2 cellular contexts compared by ENCODE assay signal in the genomic region with DNA sequence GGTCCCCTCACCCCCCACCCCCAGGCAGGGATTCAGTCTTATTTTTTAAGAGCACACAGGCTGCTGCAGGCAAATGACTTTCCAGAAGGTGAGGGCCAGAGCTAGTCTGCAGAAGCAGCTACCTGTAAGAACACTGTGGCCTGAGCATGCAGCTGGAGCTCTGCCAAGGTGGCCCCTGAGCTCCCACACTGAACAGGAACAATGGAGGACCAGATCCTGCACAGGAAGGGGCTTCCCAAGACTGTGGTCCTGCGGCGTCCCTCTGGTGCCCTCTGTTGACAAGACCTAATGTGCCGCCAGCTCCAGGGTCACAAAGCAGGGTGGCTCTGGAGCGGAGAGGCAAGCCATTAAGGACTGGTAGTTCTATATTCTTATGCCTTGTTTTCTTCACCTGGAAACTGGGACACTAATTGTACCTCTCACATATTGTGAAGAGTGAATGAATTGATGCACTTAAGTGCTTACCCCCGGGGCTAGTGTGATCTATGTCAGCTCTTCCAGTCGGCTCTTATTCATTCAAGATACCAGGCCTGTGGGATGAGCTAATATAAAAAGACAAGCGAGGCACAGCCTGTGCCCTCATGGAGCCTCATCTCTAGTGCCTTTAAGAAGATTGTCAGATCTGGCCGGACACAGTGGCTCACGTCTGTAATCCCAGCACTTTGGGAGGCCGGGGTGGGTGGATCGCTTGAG.
TF ChIP-seq lines count a peak whose summit lies in the region.

No MANE protein-coding gene starts in this region.

TF ChIP-seq in HEK293, 187 proteins besides CTCF, POLR2A, EP300 and RAD21 (continued from another document and continues in another):
- TF ChIP-seq ZNF677 (tag by site-specific recombination; IDR thresholded peaks at IDR 0.05) (no peak), ZNF645 (tag by site-specific recombination; IDR thresholded peaks at IDR 0.05) (no peak), ZNF558 (tag by site-specific recombination; IDR thresholded peaks at IDR 0.05) (no peak), ZNF830 (tag by site-specific recombination; IDR thresholded peaks at IDR 0.05; ENCODE audit: low read depth) (no peak), HOXC10 (CRISPR knock-in tag; IDR thresholded peaks at IDR 0.05) (no peak), ZNF610 (tag by site-specific recombination; IDR thresholded peaks at IDR 0.05; ENCODE audit: borderline replicate concordance) (no peak), ZNF76 (tag by site-specific recombination; IDR thresholded peaks at IDR 0.05; ENCODE audit: borderline replicate concordance, low read depth) (no peak), IKZF3 (tag by site-specific recombination; IDR thresholded peaks at IDR 0.05) (peak; percentile 90), ZNF354C (tag by site-specific recombination; IDR thresholded peaks at IDR 0.05; ENCODE audit: borderline replicate concordance, low read depth) (no peak), ZNF2 (tag by site-specific recombination; IDR thresholded peaks at IDR 0.05) (no peak), ZNF571 (tag by site-specific recombination; IDR thresholded peaks at IDR 0.05) (no peak), GLIS1 (tag by site-specific recombination; IDR thresholded peaks at IDR 0.05) (peak; percentile 21; the same call in 1 of the 2 replicates), ZNF24 (tag by site-specific recombination; IDR thresholded peaks at IDR 0.05) (no peak), KLF10 (tag by site-specific recombination; IDR thresholded peaks at IDR 0.05) (no peak), ZNF214 (tag by site-specific recombination; IDR thresholded peaks at IDR 0.05; ENCODE audit: borderline replicate concordance) (no peak), ATF2 (tag by site-specific recombination; IDR thresholded peaks at IDR 0.05; ENCODE audit: low read depth) (no peak), ZNF501 (tag by site-specific recombination; IDR thresholded peaks at IDR 0.05) (no peak), GLIS2 (tag by site-specific recombination; IDR thresholded peaks at IDR 0.05) (no peak), ZNF140 (tag by site-specific recombination; IDR thresholded peaks at IDR 0.05) (no peak), ZIC2 (tag by site-specific recombination; IDR thresholded peaks at IDR 0.05) (0 out of 2 replicates have a peak, but pooled peaks have one; percentile 10)
- TF ChIP-seq, protein P1, sequence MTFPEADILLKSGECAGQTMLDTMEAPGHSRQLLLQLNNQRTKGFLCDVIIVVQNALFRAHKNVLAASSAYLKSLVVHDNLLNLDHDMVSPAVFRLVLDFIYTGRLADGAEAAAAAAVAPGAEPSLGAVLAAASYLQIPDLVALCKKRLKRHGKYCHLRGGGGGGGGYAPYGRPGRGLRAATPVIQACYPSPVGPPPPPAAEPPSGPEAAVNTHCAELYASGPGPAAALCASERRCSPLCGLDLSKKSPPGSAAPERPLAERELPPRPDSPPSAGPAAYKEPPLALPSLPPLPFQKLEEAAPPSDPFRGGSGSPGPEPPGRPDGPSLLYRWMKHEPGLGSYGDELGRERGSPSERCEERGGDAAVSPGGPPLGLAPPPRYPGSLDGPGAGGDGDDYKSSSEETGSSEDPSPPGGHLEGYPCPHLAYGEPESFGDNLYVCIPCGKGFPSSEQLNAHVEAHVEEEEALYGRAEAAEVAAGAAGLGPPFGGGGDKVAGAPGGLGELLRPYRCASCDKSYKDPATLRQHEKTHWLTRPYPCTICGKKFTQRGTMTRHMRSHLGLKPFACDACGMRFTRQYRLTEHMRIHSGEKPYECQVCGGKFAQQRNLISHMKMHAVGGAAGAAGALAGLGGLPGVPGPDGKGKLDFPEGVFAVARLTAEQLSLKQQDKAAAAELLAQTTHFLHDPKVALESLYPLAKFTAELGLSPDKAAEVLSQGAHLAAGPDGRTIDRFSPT (tag by site-specific recombination; IDR thresholded peaks at IDR 0.05), result no peak
- TF ChIP-seq, protein P2, sequence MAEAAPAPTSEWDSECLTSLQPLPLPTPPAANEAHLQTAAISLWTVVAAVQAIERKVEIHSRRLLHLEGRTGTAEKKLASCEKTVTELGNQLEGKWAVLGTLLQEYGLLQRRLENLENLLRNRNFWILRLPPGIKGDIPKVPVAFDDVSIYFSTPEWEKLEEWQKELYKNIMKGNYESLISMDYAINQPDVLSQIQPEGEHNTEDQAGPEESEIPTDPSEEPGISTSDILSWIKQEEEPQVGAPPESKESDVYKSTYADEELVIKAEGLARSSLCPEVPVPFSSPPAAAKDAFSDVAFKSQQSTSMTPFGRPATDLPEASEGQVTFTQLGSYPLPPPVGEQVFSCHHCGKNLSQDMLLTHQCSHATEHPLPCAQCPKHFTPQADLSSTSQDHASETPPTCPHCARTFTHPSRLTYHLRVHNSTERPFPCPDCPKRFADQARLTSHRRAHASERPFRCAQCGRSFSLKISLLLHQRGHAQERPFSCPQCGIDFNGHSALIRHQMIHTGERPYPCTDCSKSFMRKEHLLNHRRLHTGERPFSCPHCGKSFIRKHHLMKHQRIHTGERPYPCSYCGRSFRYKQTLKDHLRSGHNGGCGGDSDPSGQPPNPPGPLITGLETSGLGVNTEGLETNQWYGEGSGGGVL (tag by site-specific recombination; IDR thresholded peaks at IDR 0.05), result peak; percentile 50; the same call in 1 of the 2 replicates
- TF ChIP-seq, protein P3, sequence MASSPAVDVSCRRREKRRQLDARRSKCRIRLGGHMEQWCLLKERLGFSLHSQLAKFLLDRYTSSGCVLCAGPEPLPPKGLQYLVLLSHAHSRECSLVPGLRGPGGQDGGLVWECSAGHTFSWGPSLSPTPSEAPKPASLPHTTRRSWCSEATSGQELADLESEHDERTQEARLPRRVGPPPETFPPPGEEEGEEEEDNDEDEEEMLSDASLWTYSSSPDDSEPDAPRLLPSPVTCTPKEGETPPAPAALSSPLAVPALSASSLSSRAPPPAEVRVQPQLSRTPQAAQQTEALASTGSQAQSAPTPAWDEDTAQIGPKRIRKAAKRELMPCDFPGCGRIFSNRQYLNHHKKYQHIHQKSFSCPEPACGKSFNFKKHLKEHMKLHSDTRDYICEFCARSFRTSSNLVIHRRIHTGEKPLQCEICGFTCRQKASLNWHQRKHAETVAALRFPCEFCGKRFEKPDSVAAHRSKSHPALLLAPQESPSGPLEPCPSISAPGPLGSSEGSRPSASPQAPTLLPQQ (tag by site-specific recombination; IDR thresholded peaks at IDR 0.05), result peak; percentile 53; the same call in 1 of the 2 replicates

TF ChIP-seq in HepG2, 621 proteins besides CTCF, POLR2A, EP300 and RAD21 (continued from another document):
- TF ChIP-seq ZNF687 (CRISPR knock-in tag; IDR thresholded peaks at IDR 0.05) (peak; percentile 28; the same call in 1 of the 2 replicates), SMC3 (IDR thresholded peaks at IDR 0.05; ENCODE audit: low read length) (peak; percentile 48), FUBP1 (CRISPR knock-in tag; IDR thresholded peaks at IDR 0.05; ENCODE audit: borderline replicate concordance) (no peak), BORCS8-MEF2B (CRISPR knock-in tag; IDR thresholded peaks at IDR 0.05) (no peak), ZNF468 (CRISPR knock-in tag; IDR thresholded peaks at IDR 0.05) (no peak), ZNF263 (CRISPR knock-in tag; IDR thresholded peaks at IDR 0.05) (0 out of 2 replicates have a peak, but pooled peaks have one; percentile 34)
